ENCODE assay signal across 20 cellular contexts in the genomic region with DNA sequence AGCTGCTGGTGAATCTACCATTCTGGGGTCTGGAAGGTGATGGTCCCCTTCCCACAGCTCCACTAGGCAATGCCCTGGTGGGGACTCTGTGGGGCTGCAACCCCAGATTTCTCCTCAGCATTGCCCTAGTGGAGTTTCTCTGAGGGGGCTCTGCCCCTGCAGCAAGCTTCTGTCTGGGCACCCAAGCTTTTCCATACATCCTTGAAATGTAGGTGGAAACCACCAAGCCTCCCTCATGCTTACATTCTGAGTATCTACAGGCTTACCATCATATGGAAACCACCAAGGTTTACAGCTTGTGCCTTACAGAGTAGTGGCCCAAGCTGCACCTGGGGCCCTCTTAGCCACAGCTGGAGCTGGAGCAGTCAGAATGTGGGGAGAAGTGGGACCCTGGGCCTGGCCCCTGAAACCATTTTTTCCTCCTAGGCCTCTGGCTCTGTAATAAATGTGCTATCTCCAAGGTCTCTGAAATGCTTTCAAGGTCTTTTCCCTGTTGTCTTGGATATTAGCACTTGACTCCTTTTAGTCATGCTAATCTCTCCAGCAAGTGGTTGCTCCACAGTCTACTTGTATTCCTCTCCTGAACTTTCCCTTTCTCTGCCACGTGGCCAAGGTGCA. TPM values are rescaled to one million over a fixed set of nuclear protein-coding genes. Genes with fewer than 3 reads are reported as not detected.
"Had no signal": no experiment of that assay in that cellular context is flagged by ENCODE, and none has a peak within 500 bp of the region (broad histone marks: within the 10 kb centered on the region; RNA-seq: fewer than 3 reads in every experiment).

No MANE protein-coding gene starts in this region.

- ATAC-seq: HepG2 had no signal

- DNase-seq: IMR-90, KG1, MM.1S, NCI-H1092 treated with DMSO at 0.1 percent for 48 hours, NCI-H1436, NCI-H187, NCI-H2029, NCI-H2081 treated with DMSO at 0.1 percent for 48 hours, NCI-H2171, NCI-H226, NCI-H446, NCI-H510A, NCI-H524 treated with DMSO at 0.1 percent for 48 hours, NCI-H69, NCI-H774, RPMI8226, SHP77, SK-N-SH had no signal

RNA-seq across cellular contexts. Expression of a gene that starts 19.6 kb away (rescaled TPM):
- total RNA-seq: HepG2, IMR-90, SK-MEL-5 had no signal
- polyA plus RNA-seq: IMR-90, SK-N-SH had no signal

RNA-seq across cellular contexts. Expression of a gene that starts 45.6 kb away (rescaled TPM):
- total RNA-seq: IMR-90 had no signal
- polyA plus RNA-seq: IMR-90 had no signal
